Comparison of ENCODE assay signal across 9 cellular contexts in the genomic region with DNA sequence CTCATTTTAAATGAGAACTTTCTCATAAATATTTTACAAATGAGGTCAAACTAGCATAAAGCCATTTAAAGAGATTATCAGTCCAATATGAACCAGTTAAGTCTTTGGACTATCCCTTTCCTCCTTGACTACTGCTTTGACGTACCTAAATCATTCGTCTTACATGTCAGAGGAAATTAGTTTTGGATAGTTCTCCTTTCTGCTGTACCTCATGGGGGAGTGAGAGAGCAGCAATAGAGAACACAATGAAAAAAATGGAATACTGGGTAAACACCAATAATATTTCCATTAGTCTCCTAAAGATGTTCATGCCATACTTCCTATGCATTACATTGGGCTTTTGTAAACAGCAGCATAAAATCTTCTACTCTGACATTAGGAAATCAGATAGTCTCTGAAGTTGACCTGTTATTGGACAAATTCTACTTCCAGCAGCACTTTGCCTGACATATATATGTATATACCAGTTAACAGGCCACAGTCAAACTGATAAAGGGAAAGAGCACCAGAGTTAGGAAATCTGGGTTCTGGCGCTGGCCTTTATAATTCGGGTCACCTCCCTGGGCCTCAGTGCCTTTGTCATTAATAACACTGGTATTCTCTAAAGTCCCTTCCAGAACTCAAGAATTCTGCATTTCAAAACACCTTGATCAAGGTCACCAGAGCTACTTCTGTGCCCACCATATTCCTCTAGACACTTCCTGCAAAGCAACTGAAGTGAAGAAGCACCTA. TPM values are rescaled to one million over a fixed set of nuclear protein-coding genes. Genes with fewer than 3 reads are reported as not detected.
A peak's percentile ranks its signal among the peaks of the same experiment; 100 is the strongest.
DNase-seq lines count a peak whose midpoint lies in the region; ATAC-seq, FAIRE-seq and TF ChIP-seq lines count a peak whose summit lies in the region.
"Had no signal": no experiment of that assay in that cellular context is flagged by ENCODE, and none has a peak within 500 bp of the region (broad histone marks: within the 10 kb centered on the region; RNA-seq: fewer than 3 reads in every experiment).

No MANE protein-coding gene starts in this region.

- DNase-seq in GM12892 (ENCODE audit: insufficient read length) (no peak), OCI-M1 (lab: John Stamatoyannopoulos, UW) (peak; percentile 32), fibroblast of pulmonary artery (ENCODE audit: low read depth) (peak; percentile 47), spleen (no peak), small intestine (no peak)
- no peak for DNase-seq in effector CD8-positive, alpha-beta T cell (lab: John Stamatoyannopoulos, UW)
- DNase-seq: activated naive CD8-positive, alpha-beta T cell treated with anti-CD3 and anti-CD28 coated beads, Interleukin-2, amount 50 U/mL, for 24 hours had no signal

- TF ChIP-seq POLR2A in GM12892 (IDR thresholded peaks at IDR 0.05; ENCODE audit: low read depth, low read length) (no peak), spleen (IDR thresholded peaks at IDR 0.05) (no peak)

- H3K4me3 ChIP-seq in fibroblast of pulmonary artery (replicated peaks; ENCODE audit: low read depth, low read length) (no peak overlapping the region), spleen (no peak overlapping the region), small intestine (ENCODE audit: low read depth in 1 of 2, low read length in 2 of 2) (no peak overlapping the region)

- no peaks in the 10 kb centered on the region for H3K27me3 ChIP-seq in spleen (replicated peaks in 1 of 7)
- H3K27me3 ChIP-seq in small intestine (ENCODE audit: control insufficient read depth in 2 of 2, insufficient read depth in 2 of 2, low read length in 2 of 2): no peaks in the 10 kb centered on the region

- H3K4me1 ChIP-seq in spleen (peaks cover 0 to 10% (median 0%) of the 10 kb centered on the region in 6 donors), small intestine (ENCODE audit: control insufficient read depth in 2 of 2, insufficient read depth in 1 of 2, low read depth in 1 of 2, low read length in 1 of 2) (no peaks in the 10 kb centered on the region)

- no peak for ATAC-seq in HG02885 (IDR thresholded peaks at IDR 0.05; ENCODE audit: poor library complexity, unreplicated experiment)
- ATAC-seq: activated naive CD8-positive, alpha-beta T cell treated with anti-CD3 and anti-CD28 coated beads, Interleukin-2, amount 50 U/mL, for 24 hours had no signal

- H3K27ac ChIP-seq in spleen (peak overlapping the region in 4 of 8 donors; percentile 21 to 46 (median 37)), small intestine (ENCODE audit: low read depth in 1 of 2, low read length in 1 of 2) (no peak overlapping the region)

- intact Hi-C loops in spleen (cut with DNase I; ENCODE audit: low total_unique reads): no loop called here

- TF ChIP-seq CTCF in fibroblast of pulmonary artery (IDR thresholded peaks at IDR 0.05; ENCODE audit: low read length, missing control alignments) (peak; percentile 56), spleen (IDR thresholded peaks at IDR 0.05 in 8 of 11, conservative IDR thresholded peaks at IDR 0.05 in 3 of 11) (peak in 8 of 11 experiments; percentile 12 to 35 (median 32))

- H3K36me3 ChIP-seq in spleen: peaks cover 0 to 75% (median 32%) of the 10 kb centered on the region in 6 donors
- peaks cover 4 to 19% of the 10 kb centered on the region in 2 donors for H3K36me3 ChIP-seq in small intestine (ENCODE audit: control insufficient read depth in 2 of 2, insufficient read depth in 2 of 2, low read length in 2 of 2)

- peak; percentile 27 for FAIRE-seq in GM12892 (lab: Jason Lieb, UNC)
- no peak for FAIRE-seq in small intestine (lab: Jason Lieb, UNC)

- 55 to 76% (median 69%) methylated on average over 4 of the region's 4 CpGs for WGBS in spleen, 5 donors
- 74 to 95% (median 90%) methylated on average over 4 of the region's 4 CpGs for WGBS in small intestine, 3 donors

- H3K9me3 ChIP-seq in spleen (no peaks in the 10 kb centered on the region), small intestine (ENCODE audit: control insufficient read depth, low read depth) (no peaks in the 10 kb centered on the region)

RNA-seq across cellular contexts. Expression of a gene that starts 26.8 kb away (rescaled TPM):
- 54.5 TPM for polyA plus RNA-seq in GM12892 (2012; ENCODE audit: missing spikeins)
- 10 to 100 TPM; 33.0 to 85.7 (median 67.4) TPM for total RNA-seq in spleen
- polyA plus RNA-seq in spleen (10 to 100 TPM; 57.1 to 77.8 (median 75.4) TPM), small intestine (10 to 100 TPM; 42.7 to 76.7 (median 56.1) TPM)

RNA-seq across cellular contexts. Expression of a gene that starts 34.3 kb away (rescaled TPM):
- polyA plus RNA-seq in GM12892 (2012; ENCODE audit: missing spikeins): 59.9 TPM
- total RNA-seq in spleen: 10 to 100 TPM in 6 of 7 donors, 1 to 10 TPM in 1; 5.7 to 33.0 (median 19.7) TPM
- 1 to 10 TPM; 1.5 to 2.5 (median 2.0) TPM for polyA plus RNA-seq in spleen
- under 1 TPM in 2 of 3 donors, not detected in 1; 0.21 to 0.27 TPM for polyA plus RNA-seq in small intestine
- total RNA-seq: HT1080 had no signal

RNA-seq across cellular contexts. Expression of a gene that starts 54.2 kb away (rescaled TPM):
- 19.0 TPM for polyA plus RNA-seq in GM12892 (2012; ENCODE audit: missing spikeins)
- total RNA-seq in spleen: 10 to 100 TPM; 16.1 to 29.2 (median 24.3) TPM
- polyA plus RNA-seq in spleen (10 to 100 TPM in 2 of 3 donors, 1 to 10 TPM in 1; 7.1 to 14.4 (median 10.3) TPM), small intestine (1 to 10 TPM in 2 of 3 donors, under 1 TPM in 1; 0.89 to 5.4 (median 1.4) TPM)
- total RNA-seq: HT1080 had no signal

RNA-seq across cellular contexts. Expression of a gene that starts 56.3 kb away (rescaled TPM):
- 14.6 TPM for polyA plus RNA-seq in GM12892 (2012; ENCODE audit: missing spikeins)
- total RNA-seq in spleen: 10 to 100 TPM; 15.3 to 26.0 (median 24.3) TPM
- 10 to 100 TPM; 11.1 to 17.0 (median 12.6) TPM for polyA plus RNA-seq in spleen
- polyA plus RNA-seq in small intestine: 1 to 10 TPM; 4.6 to 10.0 (median 8.5) TPM

Comparison
In these comparisons a context has a peak if more than half of its experiments do, and no peak if none do; other contexts are left out.
1. DNase-seq: peak in OCI-M1 (single experiment) and fibroblast of pulmonary artery (single experiment); none in GM12892 (single experiment), spleen (single experiment), small intestine (single experiment) and effector CD8-positive, alpha-beta T cell (single experiment).